In genomic region chr18:1458547-1458946, GRCh38 we compare ENCODE assay signal across 35 cellular contexts.
"Had no signal": no experiment of that assay in that cellular context is flagged by ENCODE, and none has a peak within 500 bp of the region (broad histone marks: within the 10 kb centered on the region; RNA-seq: fewer than 3 reads in every experiment).

No MANE protein-coding gene starts in this region.

- H3K36me3 ChIP-seq: MG63 had no signal

- H3K27me3 ChIP-seq: MG63 had no signal

- H3K4me3 ChIP-seq: MG63 had no signal

- DNase-seq: Kasumi-1, MG63, MM.1S, MV-4-11, NCI-H1048, NCI-H1092, NCI-H1092 treated with DMSO at 0.1 percent for 48 hours, NCI-H1105, NCI-H1105 treated with DMSO at 0.1 percent for 48 hours, NCI-H1417, NCI-H1417 treated with DMSO at 0.1 percent for 48 hours, NCI-H1436, NCI-H1436 treated with DMSO at 0.1 percent for 48 hours, NCI-H146, NCI-H1694, NCI-H1694 treated with DMSO at 0.1 percent for 48 hours, NCI-H187, NCI-H187 treated with DMSO at 0.1 percent for 48 hours, NCI-H1930, NCI-H2029, NCI-H2029 treated with DMSO at 0.1 percent for 48 hours, NCI-H2081, NCI-H2081 treated with DMSO at 0.1 percent for 48 hours, NCI-H2107, NCI-H2171, NCI-H2171 treated with DMSO at 0.1 percent for 48 hours, NCI-H2227 treated with DMSO at 0.1 percent for 48 hours, NCI-H226, NCI-H345, NCI-H446, NCI-H446 treated with DMSO at 0.1 percent for 48 hours, NCI-H510A, NCI-H510A treated with DMSO at 0.1 percent for 48 hours, NCI-H524, NCI-H524 treated with DMSO at 0.1 percent for 48 hours had no signal
